ENCODE assay signal across 13 cellular contexts in the genomic region with DNA sequence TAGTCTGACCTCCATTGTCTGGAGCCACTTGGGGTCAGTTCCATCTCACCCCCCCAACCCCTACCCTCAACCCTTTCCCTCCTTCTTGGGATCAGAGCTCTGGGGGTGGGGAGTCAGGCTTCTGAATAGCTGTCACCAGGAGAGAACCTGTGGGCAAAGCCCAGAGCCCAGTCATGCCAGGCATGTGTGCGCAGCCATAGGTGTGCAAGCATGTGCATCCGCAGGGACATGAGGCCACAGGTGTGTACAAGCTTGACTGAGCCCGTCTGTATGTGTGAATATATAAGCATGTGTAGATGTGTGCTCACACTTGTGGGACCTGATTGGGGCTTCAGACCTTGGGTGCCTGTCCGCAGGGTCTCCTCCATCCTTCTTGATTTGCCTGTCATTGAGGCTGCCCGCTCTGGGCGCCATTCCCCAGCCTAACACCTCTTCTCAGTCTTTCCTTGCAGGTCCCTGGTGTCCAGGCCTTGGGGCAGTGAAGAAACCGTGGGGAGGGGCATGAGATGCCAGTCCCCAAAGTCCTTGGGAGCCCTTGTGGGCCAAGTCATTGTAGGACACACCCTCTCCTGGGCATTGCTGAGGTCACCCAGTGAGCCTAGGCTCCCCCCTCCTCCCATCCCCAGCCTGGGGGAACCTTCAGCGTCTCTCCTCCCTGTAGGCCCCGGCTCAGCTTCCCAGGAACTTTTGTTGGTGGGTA. TPM values are rescaled to one million over a fixed set of nuclear protein-coding genes. Genes with fewer than 3 reads are reported as not detected.
DNase-seq lines count a peak whose midpoint lies in the region; ATAC-seq, FAIRE-seq and TF ChIP-seq lines count a peak whose summit lies in the region.
"Had no signal": no experiment of that assay in that cellular context is flagged by ENCODE, and none has a peak within 500 bp of the region (broad histone marks: within the 10 kb centered on the region; RNA-seq: fewer than 3 reads in every experiment).

No MANE protein-coding gene starts in this region.

- DNase-seq in HepG2 (ENCODE audit: low spot score) (no peak), right lobe of liver (no peak), WTC11 (ENCODE audit: low spot score) (no peak), uterus (peak in 1 of 2 donors; percentile 27), CD1c-positive myeloid dendritic cell (ENCODE audit: extremely low spot score) (no peak), DMS114 treated with DMSO at 0.1 percent for 48 hours (lab: John Stamatoyannopoulos, UW; ENCODE audit: unreplicated experiment) (no peak)
- no peak for DNase-seq in naive thymus-derived CD4-positive, alpha-beta T cell
- DNase-seq: activated effector memory CD4-positive, alpha-beta T cell treated with Interleukin-2 at 50 U/mL for 16 hours; dermis blood vessel endothelial cell; foreskin fibroblast; MV-4-11 had no signal

- no peaks in the 10 kb centered on the region for H3K79me2 ChIP-seq in HepG2 (ENCODE audit: insufficient read depth, low read length)

- H3K36me3 Mint-ChIP-seq in WTC11: no peaks in the 10 kb centered on the region; the same call in 1 of the 2 replicates
- peaks cover 3 to 29% (median 16%) of the 10 kb centered on the region in 5 donors for H3K36me3 Mint-ChIP-seq in naive thymus-derived CD4-positive, alpha-beta T cell

- peak overlapping the region; percentile 31; the same call in 1 of the 2 replicates for H3K4me3 Mint-ChIP-seq in WTC11
- peak overlapping the region in 1 of 10 donors; percentile 55 for H3K4me3 Mint-ChIP-seq in naive thymus-derived CD4-positive, alpha-beta T cell

- no peak for TF ChIP-seq RAD21 in HepG2 (CRISPR knock-in tag; IDR thresholded peaks at IDR 0.05)

- no TSS peak for BruUV-seq in HepG2 (replicated peaks; lab: Mats Ljungman, UMichigan)

- H3K36me3 ChIP-seq in HepG2 (replicated peaks in 1 of 2; ENCODE audit: control insufficient read depth in 1 of 2, insufficient read depth in 2 of 2, low read length in 2 of 2) (no peaks in the 10 kb centered on the region; a peak in 1 of 5 replicates), right lobe of liver (peaks cover 0 to 5% (median 0%) of the 10 kb centered on the region in 4 donors), uterus (no peaks in the 10 kb centered on the region)
- H3K36me3 ChIP-seq in naive thymus-derived CD4-positive, alpha-beta T cell (ENCODE audit: control insufficient read depth in 2 of 3, insufficient read depth in 3 of 3, low read length in 3 of 3): peaks cover 5 to 74% (median 17%) of the 10 kb centered on the region in 3 experiments

- no peaks in the 10 kb centered on the region for H3K9me3 Mint-ChIP-seq in WTC11
- peaks cover 0 to 2% (median 0%) of the 10 kb centered on the region in 11 donors for H3K9me3 Mint-ChIP-seq in naive thymus-derived CD4-positive, alpha-beta T cell

- no peak for TF ChIP-seq CTCF in HepG2 (CRISPR knock-in tag; IDR thresholded peaks at IDR 0.05)
- no peak for TF ChIP-seq CTCF in right lobe of liver (IDR thresholded peaks at IDR 0.05)
- TF ChIP-seq CTCF in WTC11 (IDR thresholded peaks at IDR 0.05): no peak
- no peak for TF ChIP-seq CTCF in uterus (IDR thresholded peaks at IDR 0.05)

- H3K9ac ChIP-seq in HepG2 (ENCODE audit: insufficient read depth, low read depth, low read length): no peak overlapping the region

- peak in 1 of 2 experiments; percentile 44; a peak in 1 of 4 replicates for TF ChIP-seq POLR2A in HepG2 (IDR thresholded peaks at IDR 0.05; ENCODE audit: insufficient read depth in 1 of 2, low read depth in 2 of 2, low read length in 2 of 2)
- no peak for TF ChIP-seq POLR2A in right lobe of liver (IDR thresholded peaks at IDR 0.05)
- no peak for TF ChIP-seq POLR2A in uterus (IDR thresholded peaks at IDR 0.05)

- POLR2A ChIA-PET in HepG2 (lab: Yijun Ruan, JAX): no interaction called here
- POLR2A ChIA-PET in WTC11 (lab: Charles Lee): no interaction called here
- POLR2A ChIA-PET in naive thymus-derived CD4-positive, alpha-beta T cell (lab: Charles Lee): interaction anchor here (0.9 to 1.2 kb wide), 3 partner anchors 8 to 36 kb away, joined by 3 read pairs; no protein-coding TSS in a partner anchor

- H3K4me1 ChIP-seq in HepG2 (ENCODE audit: insufficient read depth, low read length) (peaks cover 18% of the 10 kb centered on the region), right lobe of liver (peaks cover 0 to 17% (median 8%) of the 10 kb centered on the region in 4 donors), uterus (peaks cover 4 to 5% of the 10 kb centered on the region in 2 donors)
- peaks cover 0 to 7% of the 10 kb centered on the region in 2 donors for H3K4me1 ChIP-seq in naive thymus-derived CD4-positive, alpha-beta T cell (ENCODE audit: control insufficient read depth in 2 of 2, insufficient read depth in 2 of 2, low read length in 2 of 2)

- TF ChIP-seq EP300 in HepG2 (IDR thresholded peaks at IDR 0.05; ENCODE audit: low read depth in 2 of 2, low read length in 2 of 2) (no peak), HepG2 (CRISPR knock-in tag; IDR thresholded peaks at IDR 0.05; ENCODE audit: borderline replicate concordance) (no peak)

- H3K4me2 ChIP-seq in HepG2 (ENCODE audit: low read depth, low read length): no peak overlapping the region

- no peak for FAIRE-seq in HepG2 (lab: Jason Lieb, UNC)
- FAIRE-seq: islet of Langerhans had no signal

- no peaks in the 10 kb centered on the region for H4K20me1 ChIP-seq in HepG2 (ENCODE audit: insufficient read depth, low read length)

- H3K27ac Mint-ChIP-seq in WTC11: no peak overlapping the region
- peak overlapping the region in 7 of 9 donors; percentile 17 to 87 (median 67) for H3K27ac Mint-ChIP-seq in naive thymus-derived CD4-positive, alpha-beta T cell

- in situ Hi-C loops in HepG2 (cut with HindIII; ENCODE audit: extremely low pct_ligation_motif_present, low pct_unique_long_range_greater_than_20kb): no loop called here

- no peak overlapping the region for H2AFZ ChIP-seq in HepG2 (ENCODE audit: low read length)

- ATAC-seq in HepG2 (0 out of 3 replicates have a peak, but pooled peaks have one; percentile 0), right lobe of liver (no peak), WTC11 (no peak), HG03135 (IDR thresholded peaks at IDR 0.05; ENCODE audit: unreplicated experiment) (no peak)
- ATAC-seq in naive thymus-derived CD4-positive, alpha-beta T cell: no peak

- H3K27ac ChIP-seq in HepG2 (ENCODE audit: extremely low read length, insufficient read depth, low read length) (no peak overlapping the region), right lobe of liver (no peak overlapping the region), uterus (peak overlapping the region; percentile 64 to 75)
- peak overlapping the region; percentile 61 for H3K27ac ChIP-seq in naive thymus-derived CD4-positive, alpha-beta T cell (ENCODE audit: low read depth, low read length)

- peaks cover 36% of the 10 kb centered on the region for H3K27me3 Mint-ChIP-seq in WTC11 (ENCODE audit: low read depth)
- H3K27me3 Mint-ChIP-seq in naive thymus-derived CD4-positive, alpha-beta T cell: no peaks in the 10 kb centered on the region

- H3K27me3 ChIP-seq in HepG2 (ENCODE audit: control insufficient read depth in 1 of 2, insufficient read depth in 2 of 2, low read length in 2 of 2): no peaks in the 10 kb centered on the region
- H3K27me3 ChIP-seq in right lobe of liver: no peaks in the 10 kb centered on the region
- no peaks in the 10 kb centered on the region for H3K27me3 ChIP-seq in naive thymus-derived CD4-positive, alpha-beta T cell (ENCODE audit: control insufficient read depth in 2 of 2, insufficient read depth in 2 of 2, low read length in 2 of 2)
- no peaks in the 10 kb centered on the region for H3K27me3 ChIP-seq in uterus

- WGBS in HepG2 (ENCODE audit: low lambda C conversion rate): 100% methylated on average over 6 of the region's 9 CpGs
- no CpG with 5 or more reads among the region's 9 CpGs for WGBS in right lobe of liver (ENCODE audit: insufficient coverage, low coverage, low lambda C conversion rate, missing lambda C conversion rate)

- H3K4me1 Mint-ChIP-seq in WTC11: peaks cover 17% of the 10 kb centered on the region
- H3K4me1 Mint-ChIP-seq in naive thymus-derived CD4-positive, alpha-beta T cell: peaks cover 3 to 23% (median 19%) of the 10 kb centered on the region in 7 donors

- intact Hi-C loops in HepG2 (cut with micrococcal nuclease; ENCODE audit: unreplicated experiment): no loop called here
- intact Hi-C loops in right lobe of liver (cut with DNase I): no loop called here
- intact Hi-C loops in naive thymus-derived CD4-positive, alpha-beta T cell (cut with micrococcal nuclease): loop anchor here in 1 of 2 donors (2.0 kb wide), 1 partner anchor 70 kb away; the partner anchor contains the start of gene ARAP1
- intact Hi-C loops in uterus (cut with DNase I; ENCODE audit: low total_unique reads): no loop called here

- CTCF ChIA-PET in HepG2 (lab: Yijun Ruan, JAX; ENCODE audit: low intra/inter-chr PET ratio, low total read pairs): interaction anchor here (0.8 kb wide), 1 partner anchor 98 kb away, joined by 4 read pairs; no protein-coding TSS in a partner anchor
- CTCF ChIA-PET in WTC11 (lab: Charles Lee): interaction anchor here (1.4 to 3.1 kb wide), 7 partner anchors 10 to 484 kb away, joined by 3 to 22 read pairs (median 8); partner anchors contain the start of genes FCHSD2 and STARD10
- CTCF ChIA-PET in naive thymus-derived CD4-positive, alpha-beta T cell (lab: Charles Lee): interaction anchor here (0.6 to 1.7 kb wide), 3 partner anchors 10 to 234 kb away, joined by 4 to 6 read pairs (median 4); no protein-coding TSS in a partner anchor

- no peaks in the 10 kb centered on the region for H3K9me3 ChIP-seq in HepG2 (ENCODE audit: low read length)
- no peaks in the 10 kb centered on the region for H3K9me3 ChIP-seq in right lobe of liver
- no peaks in the 10 kb centered on the region for H3K9me3 ChIP-seq in naive thymus-derived CD4-positive, alpha-beta T cell (ENCODE audit: control insufficient read depth in 2 of 3, low read length in 3 of 3)
- no peaks in the 10 kb centered on the region for H3K9me3 ChIP-seq in uterus

- H3K4me3 ChIP-seq in HepG2 (replicated peaks in 1 of 3; ENCODE audit: insufficient read depth in 1 of 3, low read depth in 2 of 3, low read length in 3 of 3) (no peak overlapping the region), right lobe of liver (no peak overlapping the region), uterus (no peak overlapping the region)
- no peak overlapping the region for H3K4me3 ChIP-seq in naive thymus-derived CD4-positive, alpha-beta T cell (ENCODE audit: low read length)

RNA-seq across cellular contexts. Expression of gene ATG16L2, which starts 9.0 kb away (rescaled TPM):
- total RNA-seq in HepG2 (2016; rRNA removed; fragmentation: Illumina TruSeq; extraction: Trizol): 0.79 and 6.2 TPM in 2 replicates
- total RNA-seq in HepG2 (2016; cell fraction: cytosol; rRNA removed; fragmentation: Illumina TruSeq; extraction: Trizol; ENCODE audit: low read depth): 0.71 and 1.1 TPM in 2 replicates
- 0.88 and 6.5 TPM in 2 replicates for total RNA-seq in HepG2 (2016; cell fraction: insoluble cytoplasmic fraction; rRNA removed; fragmentation: Illumina TruSeq; extraction: Trizol)
- total RNA-seq in HepG2 (2016; cell fraction: membrane; rRNA removed; fragmentation: Illumina TruSeq; extraction: Trizol): 0.93 and 2.4 TPM in 2 replicates
- 11.6 and 12.0 TPM in 2 replicates for total RNA-seq in HepG2 (2016; cell fraction: nucleus; rRNA removed; fragmentation: Illumina TruSeq; extraction: Trizol)
- 14.8 and 19.3 TPM in 2 replicates for polyA plus RNA-seq in HepG2 (2011; rRNA removed)
- 2.1 and 3.0 TPM in 2 replicates for polyA plus RNA-seq in HepG2 (2011; cell fraction: cytosol; rRNA removed)
- 251 and 263 TPM in 2 replicates for polyA plus RNA-seq in HepG2 (2011; cell fraction: nucleus; rRNA removed)
- polyA plus RNA-seq in HepG2 (2012): 8.2 and 9.1 TPM in 2 replicates
- polyA plus RNA-seq in HepG2 (2016; cell fraction: cytosol; fragmentation: Illumina TruSeq; extraction: Trizol; ENCODE audit: low read depth): 0.28 and 0.58 TPM in 2 replicates
- 0.75 and 1.2 TPM in 2 replicates for polyA plus RNA-seq in HepG2 (2016; cell fraction: insoluble cytoplasmic fraction; fragmentation: Illumina TruSeq; extraction: Trizol; ENCODE audit: low read depth)
- 0.56 and 0.72 TPM in 2 replicates for polyA plus RNA-seq in HepG2 (2016; cell fraction: membrane; fragmentation: Illumina TruSeq; extraction: Trizol; ENCODE audit: low read depth)
- polyA plus RNA-seq in HepG2 (2016; cell fraction: nucleus; fragmentation: Illumina TruSeq; extraction: Trizol; ENCODE audit: insufficient read depth, low read depth): 31.9 and 32.0 TPM in 2 replicates
- 9.4 and 19.0 TPM in 2 replicates for polyA minus RNA-seq in HepG2 (2011; rRNA and poly(A)+ RNA removed; ENCODE audit: low replicate concordance)
- 0.69 and 0.97 TPM in 2 replicates for polyA minus RNA-seq in HepG2 (2011; cell fraction: cytosol; rRNA and poly(A)+ RNA removed)
- polyA minus RNA-seq in HepG2 (2011; cell fraction: nucleus; rRNA and poly(A)+ RNA removed): 25.1 and 27.8 TPM in 2 replicates
- total RNA-seq in right lobe of liver: 10 to 100 TPM in 5 of 6 experiments, 1 to 10 TPM in 1; 8.6 to 23.8 (median 15.4) TPM
- 22.2 to 29.0 TPM (median 28.6 TPM) in 3 replicates for total RNA-seq in WTC11 (2021)
- 100 to 1,000 TPM in 4 of 5 experiments, 10 to 100 TPM in 1; 99.5 to 199 (median 166) TPM for total RNA-seq in naive thymus-derived CD4-positive, alpha-beta T cell
- polyA plus RNA-seq in naive thymus-derived CD4-positive, alpha-beta T cell: 10 to 100 TPM; 12.8 to 19.9 TPM
- total RNA-seq in uterus: 10 to 100 TPM; 20.7 to 57.6 (median 32.3) TPM

RNA-seq across cellular contexts. Expression of gene STARD10, which starts 29.4 kb away (rescaled TPM):
- total RNA-seq in HepG2 (2016; rRNA removed; fragmentation: Illumina TruSeq; extraction: Trizol): 248 and 341 TPM in 2 replicates
- 1,658 and 1,675 TPM in 2 replicates for total RNA-seq in HepG2 (2016; cell fraction: cytosol; rRNA removed; fragmentation: Illumina TruSeq; extraction: Trizol; ENCODE audit: low read depth)
- total RNA-seq in HepG2 (2016; cell fraction: insoluble cytoplasmic fraction; rRNA removed; fragmentation: Illumina TruSeq; extraction: Trizol): 231 and 367 TPM in 2 replicates
- 1,130 and 1,245 TPM in 2 replicates for total RNA-seq in HepG2 (2016; cell fraction: membrane; rRNA removed; fragmentation: Illumina TruSeq; extraction: Trizol)
- 138 and 147 TPM in 2 replicates for total RNA-seq in HepG2 (2016; cell fraction: nucleus; rRNA removed; fragmentation: Illumina TruSeq; extraction: Trizol)
- polyA plus RNA-seq in HepG2 (2011; rRNA removed): 260 and 311 TPM in 2 replicates
- polyA plus RNA-seq in HepG2 (2011; cell fraction: cytosol; rRNA removed): 248 and 317 TPM in 2 replicates
- polyA plus RNA-seq in HepG2 (2011; cell fraction: nucleus; rRNA removed): 146 and 149 TPM in 2 replicates
- polyA plus RNA-seq in HepG2 (2012): 146 and 179 TPM in 2 replicates
- polyA plus RNA-seq in HepG2 (2016; cell fraction: cytosol; fragmentation: Illumina TruSeq; extraction: Trizol; ENCODE audit: low read depth): 2,121 and 2,355 TPM in 2 replicates
- polyA plus RNA-seq in HepG2 (2016; cell fraction: insoluble cytoplasmic fraction; fragmentation: Illumina TruSeq; extraction: Trizol; ENCODE audit: low read depth): 324 and 400 TPM in 2 replicates
- polyA plus RNA-seq in HepG2 (2016; cell fraction: membrane; fragmentation: Illumina TruSeq; extraction: Trizol; ENCODE audit: low read depth): 1,491 and 1,549 TPM in 2 replicates
- 357 and 378 TPM in 2 replicates for polyA plus RNA-seq in HepG2 (2016; cell fraction: nucleus; fragmentation: Illumina TruSeq; extraction: Trizol; ENCODE audit: insufficient read depth, low read depth)
- polyA minus RNA-seq in HepG2 (2011; rRNA and poly(A)+ RNA removed; ENCODE audit: low replicate concordance): 15.4 and 222 TPM in 2 replicates
- polyA minus RNA-seq in HepG2 (2011; cell fraction: cytosol; rRNA and poly(A)+ RNA removed): 77.0 and 88.8 TPM in 2 replicates
- 41.4 and 44.8 TPM in 2 replicates for polyA minus RNA-seq in HepG2 (2011; cell fraction: nucleus; rRNA and poly(A)+ RNA removed)
- total RNA-seq in right lobe of liver: 100 to 1,000 TPM; 282 to 525 (median 330) TPM
- 32.0 to 40.9 TPM (median 36.6 TPM) in 3 replicates for total RNA-seq in WTC11 (2021)
- 10 to 100 TPM; 10.9 to 26.1 (median 16.4) TPM for total RNA-seq in naive thymus-derived CD4-positive, alpha-beta T cell
- polyA plus RNA-seq in naive thymus-derived CD4-positive, alpha-beta T cell: 10 to 100 TPM; 18.4 to 20.0 TPM
- total RNA-seq in uterus: 10 to 100 TPM; 19.1 to 85.3 (median 53.0) TPM

Comparison
In these comparisons a context has a peak if more than half of its experiments do, and no peak if none do; other contexts are left out.
1. H3K27ac ChIP-seq: peak in naive thymus-derived CD4-positive, alpha-beta T cell (single experiment) and uterus (2 of 2); none in HepG2 (single experiment) and right lobe of liver (0 of 3).